ENCODE assay signal across 19 cellular contexts in genomic region chr16:85221810-85222150, GRCh38.
DNase-seq lines count a peak whose midpoint lies in the region; ATAC-seq, FAIRE-seq and TF ChIP-seq lines count a peak whose summit lies in the region.
"Had no signal": no experiment of that assay in that cellular context is flagged by ENCODE, and none has a peak within 500 bp of the region (broad histone marks: within the 10 kb centered on the region; RNA-seq: fewer than 3 reads in every experiment).

No MANE protein-coding gene starts in this region.

- H3K18ac ChIP-seq in mesendoderm (ENCODE audit: low read length), result no peak overlapping the region

- no peak overlapping the region for H2AK5ac ChIP-seq in mesendoderm (ENCODE audit: low read length)

- H3K27ac ChIP-seq in HepG2 (ENCODE audit: extremely low read length, insufficient read depth, low read length), result no peak overlapping the region
- H3K27ac ChIP-seq in right lobe of liver, result no peak overlapping the region
- H3K27ac ChIP-seq in RWPE1, result peak overlapping the region; percentile 96
- no peak overlapping the region for H3K27ac ChIP-seq in mesendoderm (ENCODE audit: low read depth, low read length)
- H3K27ac ChIP-seq in transverse colon, result peak overlapping the region in 3 of 4 donors; percentile 3 to 39 (median 9)
- H3K27ac ChIP-seq in foreskin keratinocyte, result no peak overlapping the region

- no peak for FAIRE-seq in HepG2 (lab: Jason Lieb, UNC)
- FAIRE-seq: A204.1, D721Med had no signal

- BruUV-seq in HepG2 (replicated peaks; lab: Mats Ljungman, UMichigan), result no TSS peak

- H3K79me2 ChIP-seq in HepG2 (ENCODE audit: insufficient read depth, low read length), result no peaks in the 10 kb centered on the region
- H3K79me2 ChIP-seq in mesendoderm (ENCODE audit: control insufficient read depth, insufficient read depth, low read length), result no peaks in the 10 kb centered on the region

- H3K27me3 ChIP-seq in HepG2 (ENCODE audit: control insufficient read depth in 1 of 2, insufficient read depth in 2 of 2, low read length in 2 of 2) (peaks cover 0 to 2% of the 10 kb centered on the region in 2 experiments; a peak in 1 of 5 replicates), right lobe of liver (no peaks in the 10 kb centered on the region), mesendoderm (ENCODE audit: insufficient read depth, low read length, poor library complexity) (no peaks in the 10 kb centered on the region), transverse colon (no peaks in the 10 kb centered on the region), foreskin keratinocyte (no peaks in the 10 kb centered on the region)

- no peak overlapping the region for H2BK15ac ChIP-seq in mesendoderm (replicated peaks; ENCODE audit: low read depth)

- H3K79me1 ChIP-seq in mesendoderm (ENCODE audit: low read length), result peaks cover 6% of the 10 kb centered on the region

- ATAC-seq in HepG2 (peak; percentile 56), right lobe of liver (no peak), foreskin keratinocyte (no peak), GM21825 (IDR thresholded peaks at IDR 0.05; ENCODE audit: unreplicated experiment) (no peak)
- ATAC-seq: SK-N-SH treated with all-trans-retinoic acid at 6 μM for 48 hours had no signal

- POLR2A ChIA-PET in HepG2 (lab: Yijun Ruan, JAX) (interaction anchor here (1.0 kb wide), 1 partner anchor 62 kb away, joined by 3 read pairs; no protein-coding TSS in a partner anchor), RWPE1 (lab: Yijun Ruan, JAX; ENCODE audit: low non-redundant PET) (no interaction called here)

- H3K4me3 ChIP-seq in HepG2 (replicated peaks in 1 of 3; ENCODE audit: insufficient read depth in 1 of 3, low read depth in 2 of 3, low read length in 3 of 3), result peak overlapping the region in 1 of 3 experiments; percentile 31; a peak in 1 of 6 replicates
- no peak overlapping the region for H3K4me3 ChIP-seq in right lobe of liver
- no peak overlapping the region for H3K4me3 ChIP-seq in mesendoderm (ENCODE audit: low read length)
- H3K4me3 ChIP-seq in transverse colon, result no peak overlapping the region

- H3K23ac ChIP-seq in mesendoderm (ENCODE audit: low read length), result no peak overlapping the region

- H3K56ac ChIP-seq in mesendoderm (ENCODE audit: low read length), result peak overlapping the region; percentile 43

- H3K9me3 ChIP-seq in HepG2 (ENCODE audit: low read length), result no peaks in the 10 kb centered on the region
- H3K9me3 ChIP-seq in right lobe of liver, result no peaks in the 10 kb centered on the region
- no peaks in the 10 kb centered on the region for H3K9me3 ChIP-seq in transverse colon

- intact Hi-C loops in HepG2 (cut with micrococcal nuclease; ENCODE audit: unreplicated experiment) (no loop called here), right lobe of liver (cut with DNase I) (no loop called here), transverse colon (cut with DNase I; ENCODE audit: low total_unique reads) (no loop called here)

- H3K4me1 ChIP-seq in HepG2 (ENCODE audit: insufficient read depth, low read length) (peaks cover 34% of the 10 kb centered on the region), right lobe of liver (peaks cover 0 to 15% (median 4%) of the 10 kb centered on the region in 4 donors), mesendoderm (ENCODE audit: control insufficient read depth, low read depth, low read length) (peaks cover 2% of the 10 kb centered on the region), transverse colon (peaks cover 10 to 17% (median 16%) of the 10 kb centered on the region in 4 donors), foreskin keratinocyte (no peaks in the 10 kb centered on the region)

- H4K5ac ChIP-seq in mesendoderm (ENCODE audit: low read length), result no peak overlapping the region

- no peak overlapping the region for H2BK5ac ChIP-seq in mesendoderm (ENCODE audit: low read length)

- CTCF ChIA-PET in HepG2 (lab: Yijun Ruan, JAX; ENCODE audit: low intra/inter-chr PET ratio, low total read pairs), result no interaction called here
- CTCF ChIA-PET in RWPE1 (lab: Yijun Ruan, JAX), result no interaction called here

- TF ChIP-seq EP300 in HepG2 (IDR thresholded peaks at IDR 0.05; ENCODE audit: low read depth in 2 of 2, low read length in 2 of 2) (no peak), HepG2 (CRISPR knock-in tag; IDR thresholded peaks at IDR 0.05; ENCODE audit: borderline replicate concordance) (no peak), transverse colon (IDR thresholded peaks at IDR 0.05; ENCODE audit: low read depth) (no peak)

- no peak overlapping the region for H2AFZ ChIP-seq in HepG2 (ENCODE audit: low read length)

- no peak for TF ChIP-seq CTCF in HepG2 (CRISPR knock-in tag; IDR thresholded peaks at IDR 0.05)
- TF ChIP-seq CTCF in right lobe of liver (IDR thresholded peaks at IDR 0.05), result no peak
- TF ChIP-seq CTCF in RWPE1 (conservative IDR thresholded peaks at IDR 0.05; ENCODE audit: low read depth), result no peak
- no peak for TF ChIP-seq CTCF in transverse colon (IDR thresholded peaks at IDR 0.05)
- no peak for TF ChIP-seq CTCF in foreskin keratinocyte (conservative IDR thresholded peaks at IDR 0.05)

- WGBS in HepG2 (ENCODE audit: low lambda C conversion rate), result 12% methylated on average over 5 of the region's 11 CpGs
- 50% methylated on average over 1 of the region's 11 CpGs for WGBS in right lobe of liver (ENCODE audit: insufficient coverage, low coverage, low lambda C conversion rate, missing lambda C conversion rate)
- no CpG with 5 or more reads among the region's 11 CpGs for WGBS in mesendoderm (ENCODE audit: extremely low coverage, insufficient coverage, low lambda C conversion rate)
- 66% methylated on average over 9 of the region's 11 CpGs; no CpG with 5 or more reads in 1 of the 2 donors for WGBS in transverse colon (ENCODE audit: low coverage in 1 of 2), 2 donors

- in situ Hi-C loops in HepG2 (cut with HindIII; ENCODE audit: extremely low pct_ligation_motif_present, low pct_unique_long_range_greater_than_20kb), result loop anchor here (10.0 kb wide), 1 partner anchor 97 kb away; no protein-coding TSS in a partner anchor
- in situ Hi-C loops in transverse colon (cut with MboI; ENCODE audit: low pct_ligation_motif_present in 1 of 4, low pct_unique_long_range_greater_than_20kb in 1 of 4, low sequenced_read_pairs in 3 of 4), result no loop called here

- H4K8ac ChIP-seq in mesendoderm (ENCODE audit: low read depth, low read length), result no peak overlapping the region

- no peak overlapping the region for H3K4ac ChIP-seq in mesendoderm (ENCODE audit: low read depth, low read length)

- TF ChIP-seq POLR2A in HepG2 (IDR thresholded peaks at IDR 0.05; ENCODE audit: insufficient read depth in 1 of 2, low read depth in 2 of 2, low read length in 2 of 2) (no peak), right lobe of liver (IDR thresholded peaks at IDR 0.05) (no peak), transverse colon (IDR thresholded peaks at IDR 0.05) (no peak)

- H3K36me3 ChIP-seq in HepG2 (replicated peaks in 1 of 2; ENCODE audit: control insufficient read depth in 1 of 2, insufficient read depth in 2 of 2, low read length in 2 of 2) (no peaks in the 10 kb centered on the region), right lobe of liver (no peaks in the 10 kb centered on the region), mesendoderm (ENCODE audit: control insufficient read depth, insufficient read depth, low read length) (no peaks in the 10 kb centered on the region), transverse colon (no peaks in the 10 kb centered on the region)

- no peak for TF ChIP-seq RAD21 in HepG2 (CRISPR knock-in tag; IDR thresholded peaks at IDR 0.05)

- DNase-seq in HepG2 (ENCODE audit: low spot score) (no peak), right lobe of liver (no peak), RWPE1 (ENCODE audit: low spot score) (no peak), mesendoderm (no peak), transverse colon (no peak), foreskin keratinocyte (no peak)
- DNase-seq in activated CD4-positive, alpha-beta T cell treated with anti-CD3 and anti-CD28 coated beads, Interleukin-2, amount 50 U/mL, for 4 hours, result no peak
- DNase-seq: CD4-positive, CD25-positive, alpha-beta regulatory T cell; DND-41; GF-D8; NCI-H1436; NCI-H226; NCI-H526; NK-92 treated with Interleukin-12 subunit alpha and Interleukin-12 subunit beta, amount 100 ng/mL, for 24 hours; OCI-M1 had no signal

- H2BK120ac ChIP-seq in mesendoderm (ENCODE audit: low read depth, low read length), result no peak overlapping the region

- no peak overlapping the region for H3K9ac ChIP-seq in HepG2 (ENCODE audit: insufficient read depth, low read depth, low read length)
- no peak overlapping the region for H3K9ac ChIP-seq in mesendoderm (ENCODE audit: low read length)

- H3K4me2 ChIP-seq in HepG2 (ENCODE audit: low read depth, low read length), result peak overlapping the region; percentile 49
- H3K4me2 ChIP-seq in mesendoderm (ENCODE audit: low read length), result no peak overlapping the region

- no peaks in the 10 kb centered on the region for H4K20me1 ChIP-seq in HepG2 (ENCODE audit: insufficient read depth, low read length)

TF ChIP-seq in HepG2, 621 proteins besides CTCF, POLR2A, EP300 and RAD21 (continues in another document):
- TF ChIP-seq MYNN (CRISPR knock-in tag; IDR thresholded peaks at IDR 0.05; ENCODE audit: low read depth) (no peak), EEA1 (CRISPR knock-in tag; IDR thresholded peaks at IDR 0.05; ENCODE audit: borderline replicate concordance) (no peak), ZBTB10 (CRISPR knock-in tag; IDR thresholded peaks at IDR 0.05; ENCODE audit: borderline replicate concordance) (no peak)

Comparison
In these comparisons a context has a peak if more than half of its experiments do, and no peak if none do; other contexts are left out.
1. H3K27ac ChIP-seq: peak in RWPE1 (single experiment) and transverse colon (3 of 4); none in HepG2 (single experiment), right lobe of liver (0 of 3), mesendoderm (single experiment) and foreskin keratinocyte (single experiment).